ENCODE assay signal across 11 cellular contexts in the genomic region with DNA sequence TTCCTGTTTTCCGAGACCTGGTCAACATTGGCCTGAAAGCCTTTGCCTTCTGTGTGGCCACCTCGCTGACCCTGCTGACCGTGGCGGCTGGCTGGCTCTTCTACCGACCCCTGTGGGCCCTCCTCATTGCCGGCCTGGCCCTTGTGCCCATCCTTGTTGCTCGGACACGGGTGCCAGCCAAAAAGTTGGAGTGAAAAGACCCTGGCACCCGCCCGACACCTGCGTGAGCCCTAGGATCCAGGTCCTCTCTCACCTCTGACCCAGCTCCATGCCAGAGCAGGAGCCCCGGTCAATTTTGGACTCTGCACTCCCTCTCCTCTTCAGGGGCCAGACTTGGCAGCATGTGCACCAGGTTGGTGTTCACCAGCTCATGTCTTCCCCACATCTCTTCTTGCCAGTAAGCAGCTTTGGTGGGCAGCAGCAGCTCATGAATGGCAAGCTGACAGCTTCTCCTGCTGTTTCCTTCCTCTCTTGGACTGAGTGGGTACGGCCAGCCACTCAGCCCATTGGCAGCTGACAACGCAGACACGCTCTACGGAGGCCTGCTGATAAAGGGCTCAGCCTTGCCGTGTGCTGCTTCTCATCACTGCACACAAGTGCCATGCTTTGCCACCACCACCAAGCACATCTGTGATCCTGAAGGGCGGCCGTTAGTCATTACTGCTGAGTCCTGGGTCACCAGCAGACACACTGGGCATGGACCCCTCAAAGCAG. TPM values are rescaled to one million over a fixed set of nuclear protein-coding genes. Genes with fewer than 3 reads are reported as not detected.
DNase-seq lines count a peak whose midpoint lies in the region; ATAC-seq lines count a peak whose summit lies in the region.
"Had no signal": no experiment of that assay in that cellular context is flagged by ENCODE, and none has a peak within 500 bp of the region (broad histone marks: within the 10 kb centered on the region; RNA-seq: fewer than 3 reads in every experiment).

No MANE protein-coding gene starts in this region.

- H3K27me3 ChIP-seq in duodenal mucosa (ENCODE audit: control insufficient read depth in 1 of 2, insufficient read depth in 2 of 2, low read length in 2 of 2) (no peaks in the 10 kb centered on the region), muscle layer of duodenum (ENCODE audit: low read depth, low read length) (no peaks in the 10 kb centered on the region)
- H3K27me3 ChIP-seq: BLaER1 had no signal

- H3K4me3 ChIP-seq in duodenal mucosa (ENCODE audit: low read depth in 1 of 2, low read length in 2 of 2) = no peak overlapping the region
- no peak overlapping the region for H3K4me3 ChIP-seq in muscle layer of duodenum (ENCODE audit: low read depth in 1 of 2, low read length in 2 of 2)
- H3K4me3 ChIP-seq: BLaER1 had no signal

- H3K4me1 ChIP-seq in duodenal mucosa (ENCODE audit: control insufficient read depth in 1 of 2, insufficient read depth in 2 of 2, low read length in 2 of 2) (peaks cover 22 to 27% of the 10 kb centered on the region in 2 donors), muscle layer of duodenum (ENCODE audit: control insufficient read depth in 1 of 2, insufficient read depth in 2 of 2, low read length in 2 of 2) (peaks cover 19 to 51% of the 10 kb centered on the region in 2 donors)

- no peak overlapping the region for H3K9ac ChIP-seq in duodenal mucosa (ENCODE audit: low read depth in 1 of 2, low read length in 2 of 2)
- H3K9ac ChIP-seq: BLaER1 had no signal

- peaks cover 48% of the 10 kb centered on the region for H3K4me1 Mint-ChIP-seq in activated naive CD4-positive, alpha-beta T cell treated with anti-CD3 and anti-CD28 coated beads, Interleukin-2, amount 10 ng/mL, durations not matched to agents 7 days and 5 days

- no peak overlapping the region for H3K4me3 Mint-ChIP-seq in activated naive CD4-positive, alpha-beta T cell treated with anti-CD3 and anti-CD28 coated beads, Interleukin-2, amount 10 ng/mL, durations not matched to agents 7 days and 5 days
- H3K4me3 Mint-ChIP-seq: type B pancreatic cell had no signal

- H3K36me3 ChIP-seq in duodenal mucosa (ENCODE audit: control insufficient read depth in 1 of 2, insufficient read depth in 2 of 2, low read length in 2 of 2) (peaks cover 36 to 72% of the 10 kb centered on the region in 2 donors), muscle layer of duodenum (ENCODE audit: control insufficient read depth in 1 of 2, insufficient read depth in 2 of 2, low read length in 2 of 2) (peaks cover 41 to 75% of the 10 kb centered on the region in 2 donors)

- H3K36me3 Mint-ChIP-seq in activated naive CD4-positive, alpha-beta T cell treated with anti-CD3 and anti-CD28 coated beads, Interleukin-2, amount 10 ng/mL, durations not matched to agents 7 days and 5 days = peaks cover 48% of the 10 kb centered on the region

- CTCF ChIA-PET in activated naive CD4-positive, alpha-beta T cell treated with anti-CD3 and anti-CD28 coated beads, Interleukin-2, amount 10 ng/mL, durations not matched to agents 7 days and 5 days (lab: Charles Lee) = interaction anchor here (1.8 kb wide), 1 partner anchor 245 kb away, joined by 4 read pairs; no protein-coding TSS in a partner anchor

- no peak for ATAC-seq in HG03108 (IDR thresholded peaks at IDR 0.05; ENCODE audit: unreplicated experiment)

- H3K9me3 ChIP-seq in duodenal mucosa (ENCODE audit: control insufficient read depth in 1 of 2, low read length in 2 of 2) (no peaks in the 10 kb centered on the region), muscle layer of duodenum (ENCODE audit: control insufficient read depth in 1 of 2, low read length in 2 of 2) (no peaks in the 10 kb centered on the region)
- H3K9me3 ChIP-seq: BLaER1 had no signal

- DNase-seq in activated naive CD4-positive, alpha-beta T cell treated with anti-CD3 and anti-CD28 coated beads, Interleukin-2, amount 10 ng/mL, durations not matched to agents 7 days and 5 days = peak; percentile 19
- no peak for DNase-seq in activated naive CD4-positive, alpha-beta T cell (lab: John Stamatoyannopoulos, UW)
- DNase-seq in NCI-H2227 treated with DMSO at 0.1 percent for 48 hours (lab: John Stamatoyannopoulos, UW) (no peak), A172 (ENCODE audit: low spot score) (no peak)
- DNase-seq in activated CD8-positive, alpha-beta memory T cell treated with anti-CD3 and anti-CD28 coated beads, Interleukin-2, amount 50 U/mL, for 4 hours = no peak
- DNase-seq: T1000 had no signal

- H3K27ac ChIP-seq in duodenal mucosa (ENCODE audit: low read depth, low read length) (peak overlapping the region; percentile 35), muscle layer of duodenum (ENCODE audit: low read length) (peak overlapping the region; percentile 53)
- H3K27ac ChIP-seq: BLaER1 had no signal

- no peaks in the 10 kb centered on the region for H3K27me3 Mint-ChIP-seq in activated naive CD4-positive, alpha-beta T cell treated with anti-CD3 and anti-CD28 coated beads, Interleukin-2, amount 10 ng/mL, durations not matched to agents 7 days and 5 days
- H3K27me3 Mint-ChIP-seq: type B pancreatic cell had no signal

- peak overlapping the region; percentile 95 for H3K27ac Mint-ChIP-seq in activated naive CD4-positive, alpha-beta T cell treated with anti-CD3 and anti-CD28 coated beads, Interleukin-2, amount 10 ng/mL, durations not matched to agents 7 days and 5 days

- no peaks in the 10 kb centered on the region for H3K9me3 Mint-ChIP-seq in activated naive CD4-positive, alpha-beta T cell treated with anti-CD3 and anti-CD28 coated beads, Interleukin-2, amount 10 ng/mL, durations not matched to agents 7 days and 5 days
- H3K9me3 Mint-ChIP-seq: type B pancreatic cell had no signal

RNA-seq across cellular contexts. Expression of a gene that starts 16.9 kb away (rescaled TPM):
- 117 and 132 TPM in 2 replicates for total RNA-seq in A172 (2014; rRNA removed; shearing (Covaris generic))

RNA-seq across cellular contexts. Expression of a gene that starts 17.1 kb away (rescaled TPM):
- total RNA-seq in A172 (2014; rRNA removed; shearing (Covaris generic)) = 45.3 and 48.5 TPM in 2 replicates

RNA-seq across cellular contexts. Expression of a gene that starts 36.6 kb away (rescaled TPM):
- 28.4 and 32.2 TPM in 2 replicates for total RNA-seq in A172 (2014; rRNA removed; shearing (Covaris generic))

RNA-seq across cellular contexts. Expression of a gene that starts 36.9 kb away (rescaled TPM):
- 45.3 and 49.4 TPM in 2 replicates for total RNA-seq in A172 (2014; rRNA removed; shearing (Covaris generic))
